In the genomic region with DNA sequence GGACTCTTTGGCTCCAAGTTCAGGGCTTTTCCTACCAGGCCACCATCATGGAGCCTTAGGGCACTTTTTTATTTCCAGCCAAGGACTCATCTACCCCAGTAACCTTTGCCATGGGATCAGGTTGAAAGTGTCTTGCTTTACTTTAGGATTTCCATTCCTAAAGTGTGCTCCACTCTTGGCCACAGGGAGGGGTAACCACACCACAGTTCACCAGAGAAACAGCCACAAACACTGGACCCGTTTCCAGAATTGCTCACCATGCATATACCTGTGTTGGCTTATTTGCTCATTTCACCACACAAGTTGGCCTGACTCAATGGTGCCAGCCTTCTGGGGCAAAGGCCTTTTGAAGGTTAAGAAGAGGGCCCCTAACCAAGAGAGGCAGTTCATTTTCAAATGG, we compare ENCODE assay signal across 1 cellular context.
TF ChIP-seq lines count a peak whose summit lies in the region.

No MANE protein-coding gene starts in this region.

TF ChIP-seq in H1, 55 proteins besides CTCF, POLR2A, EP300 and RAD21 (continued from another document):
- no peak for TF ChIP-seq BACH1 (IDR thresholded peaks at IDR 0.05; ENCODE audit: low read length)
- no peak for TF ChIP-seq POU5F1 (IDR thresholded peaks at IDR 0.05; ENCODE audit: low read depth, low read length)
- no peak for TF ChIP-seq RNF2 (IDR thresholded peaks at IDR 0.05; ENCODE audit: borderline replicate concordance, low read depth, low read length, missing control alignments, poor library complexity, severe bottlenecking)
- no peak for TF ChIP-seq RBBP5 (IDR thresholded peaks at IDR 0.05; ENCODE audit: borderline replicate concordance, low read depth, low read length)
- no peak for TF ChIP-seq TBP (IDR thresholded peaks at IDR 0.05; ENCODE audit: low read depth, low read length)
- TF ChIP-seq, protein P1, sequence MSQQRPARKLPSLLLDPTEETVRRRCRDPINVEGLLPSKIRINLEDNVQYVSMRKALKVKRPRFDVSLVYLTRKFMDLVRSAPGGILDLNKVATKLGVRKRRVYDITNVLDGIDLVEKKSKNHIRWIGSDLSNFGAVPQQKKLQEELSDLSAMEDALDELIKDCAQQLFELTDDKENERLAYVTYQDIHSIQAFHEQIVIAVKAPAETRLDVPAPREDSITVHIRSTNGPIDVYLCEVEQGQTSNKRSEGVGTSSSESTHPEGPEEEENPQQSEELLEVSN (IDR thresholded peaks at IDR 0.05): no peak
- no peak for TF ChIP-seq CHD2 (IDR thresholded peaks at IDR 0.05; ENCODE audit: low read length)
- TF ChIP-seq, protein P2, sequence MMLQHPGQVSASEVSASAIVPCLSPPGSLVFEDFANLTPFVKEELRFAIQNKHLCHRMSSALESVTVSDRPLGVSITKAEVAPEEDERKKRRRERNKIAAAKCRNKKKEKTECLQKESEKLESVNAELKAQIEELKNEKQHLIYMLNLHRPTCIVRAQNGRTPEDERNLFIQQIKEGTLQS (IDR thresholded peaks at IDR 0.05; ENCODE audit: insufficient read depth, low read depth, low read length): no peak
- no peak for TF ChIP-seq CHD7 (IDR thresholded peaks at IDR 0.05; ENCODE audit: insufficient replicate concordance, low read length)
- no peak for TF ChIP-seq EZH2 (IDR thresholded peaks at IDR 0.05; ENCODE audit: low read depth, low read length, severe bottlenecking)
- TF ChIP-seq SAP30 (IDR thresholded peaks at IDR 0.05; ENCODE audit: insufficient read depth, insufficient replicate concordance, low read length): no peak
- TF ChIP-seq CEBPB (IDR thresholded peaks at IDR 0.05; ENCODE audit: low read depth, low read length): no peak
- TF ChIP-seq SUZ12 (IDR thresholded peaks at IDR 0.05; ENCODE audit: low read length): no peak
- TF ChIP-seq SIN3A (conservative IDR thresholded peaks at IDR 0.05 in 1 of 2, IDR thresholded peaks at IDR 0.05 in 1 of 2; ENCODE audit: low read depth in 1 of 2, low read length in 2 of 2): no peak
- TF ChIP-seq ASH2L (IDR thresholded peaks at IDR 0.05; ENCODE audit: low read length): no peak
- no peak for TF ChIP-seq CHD1 (IDR thresholded peaks at IDR 0.05; ENCODE audit: low read depth, low read length)
